29 cellular contexts compared by ENCODE assay signal in the genomic region with DNA sequence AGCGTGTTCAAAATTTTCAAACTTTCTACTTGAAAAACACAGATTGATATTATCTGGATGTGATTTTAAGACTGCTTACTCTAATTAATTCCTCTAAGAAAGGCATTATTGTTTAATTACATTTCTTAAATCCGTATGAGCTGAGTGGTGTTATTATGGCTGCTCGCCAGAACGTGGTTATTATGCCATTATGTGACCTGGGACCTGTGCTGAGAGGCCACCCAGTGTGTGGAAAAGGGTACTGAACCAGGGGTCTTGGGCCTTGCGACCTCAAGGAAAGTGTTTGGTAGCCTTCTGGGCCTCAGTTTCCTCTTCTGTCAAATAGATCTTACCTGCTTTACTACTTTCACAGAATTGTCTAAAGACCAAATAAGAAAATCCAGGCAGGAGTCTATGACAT. TPM values are rescaled to one million over a fixed set of nuclear protein-coding genes. Genes with fewer than 3 reads are reported as not detected.
"Had no signal": no experiment of that assay in that cellular context is flagged by ENCODE, and none has a peak within 500 bp of the region (broad histone marks: within the 10 kb centered on the region; RNA-seq: fewer than 3 reads in every experiment).

No MANE protein-coding gene starts in this region.

- ATAC-seq: activated CD8-positive, alpha-beta T cell treated with anti-CD3 and anti-CD28 coated beads for 36 hours; activated T-cell treated with anti-CD3 and anti-CD28 coated beads, Interleukin-2, amount 50 U/mL, for 4 hours; activated T-helper 17 cell treated with anti-CD3 and anti-CD28 coated beads, Interleukin-2, amount 50 U/mL, for 72 hours; body of pancreas; effector memory CD8-positive, alpha-beta T cell; gastroesophageal sphincter; lower lobe of right lung; naive thymus-derived CD8-positive, alpha-beta T cell; pancreas had no signal

- H3K4me1 ChIP-seq: gastroesophageal sphincter, lower lobe of right lung, pancreas, prostate gland, transverse colon had no signal

- H3K9me3 Mint-ChIP-seq: activated B cell treated with CpG ODN at 0.5 μM for 24 hours; activated CD8-positive, alpha-beta T cell treated with anti-CD3 and anti-CD28 coated beads for 36 hours; activated naive CD4-positive, alpha-beta T cell treated with anti-CD3 and anti-CD28 coated beads, Interleukin-2, amount 50 U/mL, for 24 hours; activated T-cell treated with anti-CD3 and anti-CD28 coated beads, Interleukin-2, amount 50 U/mL, for 4 hours; activated T-helper 17 cell treated with anti-CD3 and anti-CD28 coated beads, Interleukin-2, amount 50 U/mL, for 72 hours; effector memory CD8-positive, alpha-beta T cell; immature natural killer cell; naive thymus-derived CD8-positive, alpha-beta T cell; neural crest cell; T-helper 2 cell treated with Interferon-gamma antibody and Interleukin-4, amounts not matched to agents 5 μg/mL and 100 μg/mL, for 36 hours had no signal

- DNase-seq: activated B cell treated with CpG ODN at 0.5 μM for 24 hours; activated CD4-positive, alpha-beta T cell treated with anti-CD3 and anti-CD28 coated beads, Interleukin-2, amount 50 U/mL, for 1 hour; activated CD8-positive, alpha-beta T cell treated with anti-CD3 and anti-CD28 coated beads for 36 hours; activated T-cell treated with anti-CD3 and anti-CD28 coated beads, Interleukin-2, amount 50 U/mL, for 4 hours; aorta; body of pancreas; cerebellar nuclear complex; effector memory CD8-positive, alpha-beta T cell; immature natural killer cell; kidney; lower lobe of right lung; mesenchymal stem cell; naive thymus-derived CD8-positive, alpha-beta T cell; pancreas; retina; stimulated activated naive CD4-positive, alpha-beta T cell treated with Interleukin-2 at 50 U/mL for 16 hours; testis; transverse colon had no signal

- H3K27ac Mint-ChIP-seq: activated B cell treated with CpG ODN at 0.5 μM for 24 hours; activated CD8-positive, alpha-beta T cell treated with anti-CD3 and anti-CD28 coated beads for 36 hours; activated naive CD4-positive, alpha-beta T cell treated with anti-CD3 and anti-CD28 coated beads, Interleukin-2, amount 50 U/mL, for 24 hours; activated T-helper 17 cell treated with anti-CD3 and anti-CD28 coated beads, Interleukin-2, amount 50 U/mL, for 72 hours; effector memory CD8-positive, alpha-beta T cell; immature natural killer cell; T-helper 2 cell treated with Interferon-gamma antibody and Interleukin-4, amounts not matched to agents 5 μg/mL and 100 μg/mL, for 36 hours had no signal

- H3K4me3 Mint-ChIP-seq: activated B cell treated with CpG ODN at 0.5 μM for 24 hours; activated CD8-positive, alpha-beta T cell treated with anti-CD3 and anti-CD28 coated beads for 36 hours; activated naive CD4-positive, alpha-beta T cell treated with anti-CD3 and anti-CD28 coated beads, Interleukin-2, amount 50 U/mL, for 24 hours; activated T-cell treated with anti-CD3 and anti-CD28 coated beads, Interleukin-2, amount 50 U/mL, for 4 hours; activated T-helper 17 cell treated with anti-CD3 and anti-CD28 coated beads, Interleukin-2, amount 50 U/mL, for 72 hours; effector memory CD8-positive, alpha-beta T cell; immature natural killer cell; naive thymus-derived CD8-positive, alpha-beta T cell; neural crest cell; T-helper 2 cell treated with Interferon-gamma antibody and Interleukin-4, amounts not matched to agents 5 μg/mL and 100 μg/mL, for 36 hours had no signal

- H3K4me1 Mint-ChIP-seq: activated B cell treated with CpG ODN at 0.5 μM for 24 hours; activated naive CD4-positive, alpha-beta T cell treated with anti-CD3 and anti-CD28 coated beads, Interleukin-2, amount 50 U/mL, for 24 hours; activated T-helper 17 cell treated with anti-CD3 and anti-CD28 coated beads, Interleukin-2, amount 50 U/mL, for 72 hours; immature natural killer cell; naive thymus-derived CD8-positive, alpha-beta T cell had no signal

- FAIRE-seq: endothelial cell of umbilical vein, kidney, pancreas, urothelium cell line had no signal

- H3K36me3 ChIP-seq: gastroesophageal sphincter, lower lobe of right lung, pancreas, prostate gland, transverse colon had no signal

- H3K36me3 Mint-ChIP-seq: activated naive CD4-positive, alpha-beta T cell treated with anti-CD3 and anti-CD28 coated beads, Interleukin-2, amount 50 U/mL, for 24 hours; immature natural killer cell; naive thymus-derived CD8-positive, alpha-beta T cell had no signal

- H3K4me3 ChIP-seq: body of pancreas, coronary artery, gastroesophageal sphincter, lower lobe of right lung, pancreas, prostate gland, testis, transverse colon had no signal

- H3K27ac ChIP-seq: body of pancreas, coronary artery, gastroesophageal sphincter, lower lobe of right lung, pancreas, prostate gland, testis, transverse colon had no signal

- H3K27me3 ChIP-seq: body of pancreas, pancreas, testis had no signal

- H3K9me3 ChIP-seq: body of pancreas, gastroesophageal sphincter, lower lobe of right lung, pancreas, prostate gland, testis, transverse colon had no signal

RNA-seq across cellular contexts. Expression of a gene that starts 15.4 kb away (rescaled TPM):
- total RNA-seq: activated B cell treated with CpG ODN at 0.5 μM for 24 hours; activated CD8-positive, alpha-beta T cell treated with anti-CD3 and anti-CD28 coated beads for 36 hours; activated T-cell treated with anti-CD3 and anti-CD28 coated beads, Interleukin-2, amount 50 U/mL, for 4 hours; activated T-helper 17 cell treated with anti-CD3 and anti-CD28 coated beads, Interleukin-2, amount 50 U/mL, for 72 hours; body of pancreas; endothelial cell of umbilical vein; fibroblast of lung; fibroblast of villous mesenchyme; kidney; lower lobe of right lung; naive thymus-derived CD8-positive, alpha-beta T cell; pancreas had no signal
- polyA plus RNA-seq: endothelial cell of umbilical vein; fibroblast of lung; immature natural killer cell; naive thymus-derived CD8-positive, alpha-beta T cell had no signal
